ENCODE assay signal across 13 cellular contexts in the genomic region with DNA sequence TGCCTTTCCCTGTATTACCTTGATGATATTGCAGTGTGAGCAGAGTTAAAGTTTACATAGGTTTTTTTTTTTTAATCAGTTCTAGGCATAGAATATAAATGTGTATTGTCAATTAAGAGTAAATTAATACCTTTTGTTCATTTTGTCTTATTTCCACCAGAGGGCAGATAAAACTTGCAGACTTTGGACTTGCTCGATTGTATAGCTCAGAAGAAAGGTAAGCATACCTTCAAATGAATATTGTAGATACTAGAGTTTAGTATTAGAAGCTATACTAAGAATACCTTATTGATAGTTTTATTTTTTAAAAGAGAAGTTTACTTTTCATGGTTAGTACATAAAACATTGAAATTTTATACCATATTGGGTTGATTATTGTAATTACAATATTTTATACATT.
A peak's percentile ranks its signal among the peaks of the same experiment; 100 is the strongest.
DNase-seq lines count a peak whose midpoint lies in the region; ATAC-seq and TF ChIP-seq lines count a peak whose summit lies in the region.
"Had no signal": no experiment of that assay in that cellular context is flagged by ENCODE, and none has a peak within 500 bp of the region (broad histone marks: within the 10 kb centered on the region; RNA-seq: fewer than 3 reads in every experiment).

No MANE protein-coding gene starts in this region.

- no peaks in the 10 kb centered on the region for H3K4me1 Mint-ChIP-seq in endodermal cell

- no peaks in the 10 kb centered on the region for H3K9me3 Mint-ChIP-seq in endodermal cell

- H3K27ac Mint-ChIP-seq in endodermal cell, result no peak overlapping the region

- H3K4me3 ChIP-seq in endodermal cell (ENCODE audit: low read length) (no peak overlapping the region), retinal pigment epithelial cell (ENCODE audit: low read length) (no peak overlapping the region)
- H3K4me3 ChIP-seq: mucosa of descending colon, tibial nerve had no signal

- H3K9me3 ChIP-seq in endodermal cell (ENCODE audit: control insufficient read depth, low read length), result no peaks in the 10 kb centered on the region
- H3K9me3 ChIP-seq: mucosa of descending colon, tibial nerve had no signal

- DNase-seq in SIG-M5 treated with dmso at 0.1 percent for 504 hours (lab: John Stamatoyannopoulos, UW; ENCODE audit: unreplicated experiment) (peak; percentile 12), SIG-M5 (lab: John Stamatoyannopoulos, UW) (no peak), NAMALWA (ENCODE audit: low spot score) (peak; percentile 63), endodermal cell (no peak), retinal pigment epithelial cell (ENCODE audit: low read depth) (no peak), Right ventricle myocardium superior (no peak), activated T-cell treated with anti-CD3 and anti-CD28 coated beads for 4 hours (no peak)
- DNase-seq: activated naive CD4-positive, alpha-beta T cell treated with Interleukin-2 at 50 U/mL for 16 hours; GOT3; mucosa of descending colon; NCI-H345 had no signal

- H3K4me1 ChIP-seq in endodermal cell (ENCODE audit: control insufficient read depth, insufficient read depth, low read length), result no peaks in the 10 kb centered on the region

- WGBS in endodermal cell (ENCODE audit: insufficient coverage in 1 of 2, insufficient read length in 1 of 2), 2 experiments, result 100% methylated on average over 1 of the region's 1 CpG; no CpG with 5 or more reads in 1 of the 2 experiments

- H3K36me3 ChIP-seq in endodermal cell (ENCODE audit: control insufficient read depth, insufficient read depth, low read length), result peaks cover 15% of the 10 kb centered on the region

- peak; percentile 32 for TF ChIP-seq CTCF in endodermal cell (conservative IDR thresholded peaks at IDR 0.05)
- peak; percentile 42 for TF ChIP-seq CTCF in retinal pigment epithelial cell (conservative IDR thresholded peaks at IDR 0.05; ENCODE audit: low read depth, low read length)

- no peak overlapping the region for H3K27ac ChIP-seq in endodermal cell (ENCODE audit: low read depth, low read length)
- H3K27ac ChIP-seq: tibial nerve had no signal

- no peaks in the 10 kb centered on the region for H3K27me3 ChIP-seq in endodermal cell (ENCODE audit: control insufficient read depth, insufficient read depth, low read length, poor library complexity, severe bottlenecking)
- H3K27me3 ChIP-seq: tibial nerve had no signal

- peaks cover 9% of the 10 kb centered on the region for H3K36me3 Mint-ChIP-seq in endodermal cell (ENCODE audit: low read depth)

- H3K4me3 Mint-ChIP-seq in endodermal cell, result no peak overlapping the region

- intact Hi-C loops in Right ventricle myocardium superior (cut with DNase I), result loop anchor here (5.0 kb wide), 1 partner anchor 95 kb away; the partner anchor contains the start of gene CDK13

- H3K9ac ChIP-seq in endodermal cell (ENCODE audit: extremely low read depth, low read length, poor library complexity, severe bottlenecking), result no peak overlapping the region

- H3K27me3 Mint-ChIP-seq in endodermal cell (ENCODE audit: insufficient read depth), result no peaks in the 10 kb centered on the region

- ATAC-seq in GM21423 (IDR thresholded peaks at IDR 0.05; ENCODE audit: unreplicated experiment) (no peak), Right ventricle myocardium superior (ENCODE audit: poor library complexity) (no peak)
- ATAC-seq: mucosa of descending colon had no signal

Comparison
In these comparisons a context has a peak if more than half of its experiments do, and no peak if none do; other contexts are left out.
1. DNase-seq: peak in SIG-M5 treated with dmso at 0.1 percent for 504 hours (single experiment) and NAMALWA (single experiment); none in SIG-M5 (single experiment), endodermal cell (single experiment), retinal pigment epithelial cell (single experiment), Right ventricle myocardium superior (single experiment) and activated T-cell treated with anti-CD3 and anti-CD28 coated beads for 4 hours (single experiment).